In genomic region chr3:135090020-135090717, GRCh38 we compare ENCODE assay signal across 16 cellular contexts.
DNase-seq lines count a peak whose midpoint lies in the region; ATAC-seq and TF ChIP-seq lines count a peak whose summit lies in the region.
"Had no signal": no experiment of that assay in that cellular context is flagged by ENCODE, and none has a peak within 500 bp of the region (broad histone marks: within the 10 kb centered on the region; RNA-seq: fewer than 3 reads in every experiment).

No MANE protein-coding gene starts in this region.

- H3K79me2 ChIP-seq in OCI-LY3 (ENCODE audit: low read length), result peaks cover 94% of the 10 kb centered on the region

- H3K4me2 ChIP-seq in OCI-LY3 (ENCODE audit: low read length), result no peak overlapping the region
- H3K4me2 ChIP-seq: BLaER1 treated with 17β-estradiol and CSF1 and Interleukin-3, amounts not matched to agents 10 nM and 100 nM had no signal

- intact Hi-C loops in Right ventricle myocardium inferior (cut with DNase I), result no loop called here

- no peak overlapping the region for H3K9ac ChIP-seq in OCI-LY3 (ENCODE audit: low read length)
- H3K9ac ChIP-seq: BLaER1 treated with 17β-estradiol and CSF1 and Interleukin-3, amounts not matched to agents 10 nM and 100 nM had no signal

- H3K36me3 ChIP-seq in right atrium auricular region (no peaks in the 10 kb centered on the region), OCI-LY3 (replicated peaks; ENCODE audit: low read depth, low read length) (peaks cover 11% of the 10 kb centered on the region)
- H3K36me3 ChIP-seq: BLaER1 treated with 17β-estradiol and CSF1 and Interleukin-3, amounts not matched to agents 10 nM and 100 nM had no signal

- H3K27me3 ChIP-seq in right atrium auricular region, result no peaks in the 10 kb centered on the region
- no peaks in the 10 kb centered on the region for H3K27me3 ChIP-seq in OCI-LY3 (ENCODE audit: low read depth, low read length)

- DNase-seq in right atrium auricular region (ENCODE audit: low spot score) (peak; percentile 13), Right ventricle myocardium inferior (ENCODE audit: missing footprints) (no peak), islet precursor cell (peak; percentile 33), NOMO-1 (lab: John Stamatoyannopoulos, UW; ENCODE audit: unreplicated experiment in 2 of 2) (no peak)
- DNase-seq: ACHN; Calu3; CD4-positive, CD25-positive, alpha-beta regulatory T cell; DND-41; GDM1; HCEC 1CT; HFFc6 had no signal

- no peak overlapping the region for H2AFZ ChIP-seq in OCI-LY3 (ENCODE audit: low read depth, low read length)

- H3K4me3 ChIP-seq in right atrium auricular region (no peak overlapping the region), OCI-LY3 (ENCODE audit: low read length) (no peak overlapping the region)
- H3K4me3 ChIP-seq: BLaER1 treated with 17β-estradiol and CSF1 and Interleukin-3, amounts not matched to agents 10 nM and 100 nM; K562 had no signal

- H3K9me3 ChIP-seq in right atrium auricular region (no peaks in the 10 kb centered on the region), OCI-LY3 (ENCODE audit: insufficient read depth, low read length) (no peaks in the 10 kb centered on the region)
- H3K9me3 ChIP-seq: BLaER1 treated with 17β-estradiol and CSF1 and Interleukin-3, amounts not matched to agents 10 nM and 100 nM had no signal

- TF ChIP-seq CTCF in right atrium auricular region (IDR thresholded peaks at IDR 0.05) (no peak), OCI-LY3 (IDR thresholded peaks at IDR 0.05; ENCODE audit: low read depth, low read length) (no peak)

- no peak for ATAC-seq in Right ventricle myocardium inferior
- no peak for ATAC-seq in HG02840 (IDR thresholded peaks at IDR 0.05; ENCODE audit: low FRiP score, unreplicated experiment)
- ATAC-seq in HG03571 (IDR thresholded peaks at IDR 0.05; ENCODE audit: unreplicated experiment), result no peak
- ATAC-seq: K562 had no signal

- H3K27ac ChIP-seq in right atrium auricular region (no peak overlapping the region), OCI-LY3 (ENCODE audit: low read length) (0 out of 2 replicates have a peak overlapping the region, but pooled peaks have one; percentile 3)
- H3K27ac ChIP-seq: BLaER1 treated with 17β-estradiol and CSF1 and Interleukin-3, amounts not matched to agents 10 nM and 100 nM had no signal

- H4K20me1 ChIP-seq in OCI-LY3 (ENCODE audit: insufficient read depth, low read length), result peaks cover 99% of the 10 kb centered on the region
- H4K20me1 ChIP-seq: BLaER1 treated with 17β-estradiol and CSF1 and Interleukin-3, amounts not matched to agents 10 nM and 100 nM had no signal

- no peaks in the 10 kb centered on the region for H3K4me1 ChIP-seq in right atrium auricular region
- H3K4me1 ChIP-seq in OCI-LY3 (ENCODE audit: low read length), result peaks cover 30% of the 10 kb centered on the region
- H3K4me1 ChIP-seq: BLaER1 treated with 17β-estradiol and CSF1 and Interleukin-3, amounts not matched to agents 10 nM and 100 nM had no signal

Comparison
In these comparisons a context has a peak if more than half of its experiments do, and no peak if none do; other contexts are left out.
1. DNase-seq: peak in right atrium auricular region (single experiment) and islet precursor cell (single experiment); none in Right ventricle myocardium inferior (single experiment) and NOMO-1 (0 of 2).